Comparison of ENCODE assay signal across 17 cellular contexts in the genomic region with DNA sequence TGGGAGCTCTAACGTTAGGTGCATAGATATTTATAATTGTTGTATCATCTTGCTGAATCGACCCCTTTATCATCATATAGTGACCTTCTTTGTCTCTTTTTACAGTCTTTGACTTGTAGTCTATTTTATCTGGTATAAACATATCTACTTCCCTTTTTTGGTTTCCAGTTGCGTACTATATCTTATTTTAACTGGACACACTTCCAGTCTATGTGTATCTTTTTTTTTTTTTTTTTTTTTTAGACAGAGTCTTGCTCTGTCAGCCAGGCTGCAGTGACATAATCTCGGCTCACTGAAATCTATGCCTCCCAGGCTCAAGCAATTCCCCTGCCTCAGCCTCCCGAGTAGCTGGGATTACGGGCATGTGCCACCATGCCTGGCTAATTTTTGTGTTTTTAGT.
"Had no signal": no experiment of that assay in that cellular context is flagged by ENCODE, and none has a peak within 500 bp of the region (broad histone marks: within the 10 kb centered on the region; RNA-seq: fewer than 3 reads in every experiment).

No MANE protein-coding gene starts in this region.

- ATAC-seq: esophagus mucosa, left colon, right lobe of liver had no signal

- FAIRE-seq: islet of Langerhans, urothelium cell line had no signal

- H3K4me3 ChIP-seq: coronary artery, lung, neural progenitor cell, right lobe of liver, spleen had no signal

- H3K4me1 Mint-ChIP-seq: neural progenitor cell had no signal

- H3K4me3 Mint-ChIP-seq: activated CD4-positive, alpha-beta T cell treated with anti-CD3 and anti-CD28 coated beads, Interleukin-2, amount 10 ng/mL, durations not matched to agents 24 days and 14 days; activated naive CD8-positive, alpha-beta T cell; neural progenitor cell had no signal

- H3K27ac ChIP-seq: coronary artery, neural progenitor cell, right lobe of liver, spleen had no signal

- H3K9ac ChIP-seq: neural progenitor cell had no signal

- H3K4me2 ChIP-seq: neural progenitor cell had no signal

- H3K9me3 ChIP-seq: right lobe of liver had no signal

- H3K27me3 Mint-ChIP-seq: activated naive CD8-positive, alpha-beta T cell had no signal

- H3K36me3 ChIP-seq: neural progenitor cell, right lobe of liver, spleen had no signal

- H3K27me3 ChIP-seq: neural progenitor cell, right lobe of liver, spleen had no signal

- H2AFZ ChIP-seq: neural progenitor cell had no signal

- H3K4me1 ChIP-seq: neural progenitor cell, right lobe of liver, spleen had no signal

- H3K27ac Mint-ChIP-seq: activated naive CD8-positive, alpha-beta T cell; neural progenitor cell had no signal

- DNase-seq: activated CD4-positive, alpha-beta T cell treated with anti-CD3 and anti-CD28 coated beads, Interleukin-2, amount 10 ng/mL, durations not matched to agents 24 days and 14 days; activated CD4-positive, CD25-positive, alpha-beta regulatory T cell; activated CD8-positive, alpha-beta memory T cell treated with anti-CD3 and anti-CD28 coated beads, Interleukin-2, amount 50 U/mL, for 48 hours; activated gamma-delta T cell treated with Interleukin-2 at 50 U/mL for 16 hours; amniotic stem cell; central memory CD4-positive, alpha-beta T cell; left colon; midbrain; right lobe of liver; spleen had no signal
